Comparison of ENCODE assay signal across 19 cellular contexts in the genomic region with DNA sequence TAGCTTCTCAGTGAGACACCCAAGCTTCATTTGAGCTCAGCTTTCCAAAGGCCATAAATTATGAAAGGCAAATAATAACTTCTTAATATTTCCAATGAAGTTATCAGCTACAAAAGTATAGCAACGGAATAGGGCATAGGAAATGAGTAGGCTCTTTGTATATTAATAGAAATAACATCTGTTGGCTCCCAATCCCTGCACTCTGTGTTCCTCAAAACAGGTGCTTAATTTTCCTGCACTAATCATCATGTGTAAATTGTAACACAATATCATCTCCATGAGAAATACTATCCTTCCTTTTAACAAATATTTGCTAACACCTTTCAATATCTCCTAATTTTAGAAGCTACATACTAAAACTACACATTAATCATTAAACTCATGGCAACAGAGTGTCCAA. TPM values are rescaled to one million over a fixed set of nuclear protein-coding genes. Genes with fewer than 3 reads are reported as not detected.
DNase-seq lines count a peak whose midpoint lies in the region; ATAC-seq, FAIRE-seq and TF ChIP-seq lines count a peak whose summit lies in the region.
"Had no signal": no experiment of that assay in that cellular context is flagged by ENCODE, and none has a peak within 500 bp of the region (broad histone marks: within the 10 kb centered on the region; RNA-seq: fewer than 3 reads in every experiment).

No MANE protein-coding gene starts in this region.

- TF ChIP-seq POLR2A in HCT116 (IDR thresholded peaks at IDR 0.05; ENCODE audit: borderline replicate concordance, extremely low read depth, insufficient read depth, insufficient read length) (no peak), upper lobe of left lung (IDR thresholded peaks at IDR 0.05) (no peak)

- H3K9me2 ChIP-seq in HCT116 (ENCODE audit: insufficient read depth), result no peaks in the 10 kb centered on the region

- no peaks in the 10 kb centered on the region for H3K4me1 Mint-ChIP-seq in Caco-2 (ENCODE audit: low read depth, unreplicated experiment)
- H3K4me1 Mint-ChIP-seq: B cell had no signal

- H3K4me3 ChIP-seq in HCT116 (replicated peaks in 1 of 2; ENCODE audit: low read depth in 1 of 2, low read length in 2 of 2) (no peak overlapping the region), upper lobe of left lung (no peak overlapping the region), Caco-2 (ENCODE audit: low read depth, low read length) (no peak overlapping the region)
- H3K4me3 ChIP-seq: HAP-1 had no signal

- H3K79me2 ChIP-seq in HCT116 (ENCODE audit: insufficient read depth, low read length), result no peaks in the 10 kb centered on the region

- CTCF ChIA-PET in HCT116 (lab: Charles Lee), result interaction anchor here (1.2 to 2.5 kb wide), 3 partner anchors 16 to 470 kb away, joined by 3 to 12 read pairs (median 7); no protein-coding TSS in a partner anchor
- CTCF ChIA-PET in Caco-2 (lab: Charles Lee), result no interaction called here

- peak overlapping the region; percentile 22 for H2AFZ ChIP-seq in HCT116 (ENCODE audit: low read depth, low read length, poor library complexity, severe bottlenecking)

- RAD21 ChIA-PET in HCT116 (lab: Charles Lee; ENCODE audit: low non-redundant PET in 1 of 2, low total read pairs in 2 of 2, uncharacterized antibody in 2 of 2, unreplicated experiment in 2 of 2), result no interaction called here

- 25 to 29% methylated on average over 1 of the region's 1 CpG for WGBS in upper lobe of left lung, 2 donors

- H3K27ac ChIP-seq in HCT116 (ENCODE audit: low read depth, low read length) (no peak overlapping the region), upper lobe of left lung (no peak overlapping the region)

- H4K20me1 ChIP-seq in HCT116 (ENCODE audit: insufficient read depth), result no peaks in the 10 kb centered on the region

- ATAC-seq in HCT116 (no peak), upper lobe of left lung (ENCODE audit: low FRiP score in 2 of 2) (no peak)
- ATAC-seq: HepG2 had no signal

- H3K4me1 ChIP-seq in HCT116 (ENCODE audit: control insufficient read depth in 1 of 2, insufficient read depth in 2 of 2, low read length in 2 of 2) (no peaks in the 10 kb centered on the region), upper lobe of left lung (no peaks in the 10 kb centered on the region), Caco-2 (no peaks in the 10 kb centered on the region)
- H3K4me1 ChIP-seq: HAP-1 had no signal

- BruUV-seq in HCT116 (replicated peaks; lab: Mats Ljungman, UMichigan) (no TSS peak), Caco-2 (replicated peaks; lab: Mats Ljungman, UMichigan) (no TSS peak)

- intact Hi-C loops in HCT116 (cut with micrococcal nuclease), result no loop called here
- intact Hi-C loops in Caco-2 (cut with micrococcal nuclease; ENCODE audit: unreplicated experiment), result no loop called here

- no peaks in the 10 kb centered on the region for H3K9me3 Mint-ChIP-seq in Caco-2 (ENCODE audit: unreplicated experiment)
- H3K9me3 Mint-ChIP-seq: CD4-positive, alpha-beta T cell; HFFc6 had no signal

- no peaks in the 10 kb centered on the region for H3K36me3 ChIP-seq in HCT116 (ENCODE audit: control insufficient read depth in 1 of 2, insufficient read depth in 2 of 2, low read length in 2 of 2)
- H3K36me3 ChIP-seq in upper lobe of left lung, result no peaks in the 10 kb centered on the region
- H3K36me3 ChIP-seq in Caco-2 (ENCODE audit: control insufficient read depth, insufficient read depth, low read length), result no peaks in the 10 kb centered on the region
- H3K36me3 ChIP-seq: HAP-1 had no signal

- no peak overlapping the region for H3K27ac Mint-ChIP-seq in Caco-2 (ENCODE audit: unreplicated experiment)
- H3K27ac Mint-ChIP-seq: B cell; CD4-positive, alpha-beta T cell; HFFc6 had no signal

- POLR2A ChIA-PET in HCT116 (lab: Charles Lee) (no interaction called here), Caco-2 (lab: Charles Lee) (no interaction called here)

- H3K4me2 ChIP-seq in HCT116 (ENCODE audit: low read length), result no peak overlapping the region

- no peak for TF ChIP-seq EP300 in upper lobe of left lung (IDR thresholded peaks at IDR 0.05)

- TF ChIP-seq CTCF in HCT116 (IDR thresholded peaks at IDR 0.05 in 2 of 3, conservative IDR thresholded peaks at IDR 0.05 in 1 of 3; ENCODE audit: borderline replicate concordance in 1 of 3, insufficient read depth in 1 of 3, low read depth in 2 of 3, low read length in 2 of 3) (no peak), upper lobe of left lung (IDR thresholded peaks at IDR 0.05) (no peak), Caco-2 (IDR thresholded peaks at IDR 0.05; ENCODE audit: insufficient read depth in 1 of 2, low read depth in 1 of 2, low read length in 1 of 2, severe bottlenecking in 1 of 2, unreplicated experiment in 1 of 2) (no peak)

- H3K9me3 ChIP-seq in HCT116 (ENCODE audit: control insufficient read depth in 1 of 2, insufficient read depth in 1 of 2, low read depth in 1 of 2, low read length in 2 of 2) (no peaks in the 10 kb centered on the region), upper lobe of left lung (no peaks in the 10 kb centered on the region), Caco-2 (no peaks in the 10 kb centered on the region)
- H3K9me3 ChIP-seq: HAP-1 had no signal

- H3K9ac ChIP-seq in HCT116 (ENCODE audit: low read length), result no peak overlapping the region

- no peaks in the 10 kb centered on the region for H3K36me3 Mint-ChIP-seq in Caco-2 (ENCODE audit: insufficient read depth, unreplicated experiment)

- no peak overlapping the region for H3K4me3 Mint-ChIP-seq in Caco-2 (ENCODE audit: unreplicated experiment)
- H3K4me3 Mint-ChIP-seq: B cell; CD4-positive, alpha-beta T cell; HFFc6 had no signal

- peak; percentile 82 for DNase-seq in DMS53 (lab: John Stamatoyannopoulos, UW)
- no peak for DNase-seq in HCT116 (ENCODE audit: low read depth, low spot score)
- peak; percentile 13 to 81 for DNase-seq in NCI-H524 (lab: John Stamatoyannopoulos, UW)
- DNase-seq in NCI-H345 (lab: John Stamatoyannopoulos, UW), result no peak
- no peak for DNase-seq in upper lobe of left lung
- no peak for DNase-seq in Caco-2
- DNase-seq: C1 segment of cervical spinal cord; CD4-positive, alpha-beta T cell; DMS79; HFFc6 had no signal

- no peaks in the 10 kb centered on the region for H3K27me3 Mint-ChIP-seq in Caco-2 (ENCODE audit: insufficient read depth, unreplicated experiment)
- H3K27me3 Mint-ChIP-seq: B cell; CD4-positive, alpha-beta T cell had no signal

- peak; percentile 79 for FAIRE-seq in islet of Langerhans (lab: Jason Lieb, UNC)
- FAIRE-seq: A204.1, G401.6, GM12892, H1, HepG2, HTR-8/SVneo had no signal

- H3K27me3 ChIP-seq in HCT116 (ENCODE audit: insufficient read depth, low read length), result no peaks in the 10 kb centered on the region
- H3K27me3 ChIP-seq in upper lobe of left lung, result no peaks in the 10 kb centered on the region
- H3K27me3 ChIP-seq in Caco-2 (replicated peaks; ENCODE audit: control insufficient read depth, insufficient read depth, low read length), result no peaks in the 10 kb centered on the region

- TF ChIP-seq RAD21 in HCT116 (IDR thresholded peaks at IDR 0.05; ENCODE audit: low read depth), result no peak

TF ChIP-seq in HCT116, 20 proteins besides CTCF, POLR2A, EP300 and RAD21:
- no peak for TF ChIP-seq EZH2phosphoT487 (IDR thresholded peaks at IDR 0.05; ENCODE audit: borderline replicate concordance)
- TF ChIP-seq CEBPB (IDR thresholded peaks at IDR 0.05; ENCODE audit: low read depth), result no peak
TF ChIP-seq in HCT116: peak in this region for 0.

RNA-seq across cellular contexts. Expression of a gene that starts 19.2 kb away (rescaled TPM):
- total RNA-seq in HCT116 (2021; ENCODE audit: unreplicated experiment) (0.10 TPM), upper lobe of left lung (10 to 100 TPM in 4 of 6 donors, 1 to 10 TPM in 2; 6.1 to 29.3 (median 18.3) TPM), Caco-2 (2022) (not detected in 2 replicates)
- polyA plus RNA-seq in HCT116 (2012), result not detected in 2 replicates
- total RNA-seq: H1 had no signal
- polyA plus RNA-seq: H1 had no signal

RNA-seq across cellular contexts. Expression of a gene that starts 48.6 kb away (rescaled TPM):
- total RNA-seq in HCT116 (2021; ENCODE audit: unreplicated experiment) (0.66 TPM), upper lobe of left lung (10 to 100 TPM; 18.8 to 60.8 (median 37.2) TPM), Caco-2 (2022) (not detected in 2 replicates)
- polyA plus RNA-seq in HCT116 (2012), result 0.19 and 0.31 TPM in 2 replicates
- total RNA-seq: H1, HepG2 had no signal
- polyA plus RNA-seq: H1, HepG2 had no signal

Comparison
In these comparisons a context has a peak if more than half of its experiments do, and no peak if none do; other contexts are left out.
1. DNase-seq: peak in DMS53 (single experiment) and NCI-H524 (2 of 2); none in HCT116 (single experiment), NCI-H345 (single experiment), upper lobe of left lung (0 of 2) and Caco-2 (0 of 2).
2. RNA of a gene that starts 48.6 kb away (total RNA-seq): 18.8 to 60.8 TPM in upper lobe of left lung; 0.66 TPM in HCT116 (single experiment) and not detected in Caco-2; every median in the first group is over 10 times any median in the second.